Comparison of ENCODE assay signal across 7 cellular contexts in the genomic region with DNA sequence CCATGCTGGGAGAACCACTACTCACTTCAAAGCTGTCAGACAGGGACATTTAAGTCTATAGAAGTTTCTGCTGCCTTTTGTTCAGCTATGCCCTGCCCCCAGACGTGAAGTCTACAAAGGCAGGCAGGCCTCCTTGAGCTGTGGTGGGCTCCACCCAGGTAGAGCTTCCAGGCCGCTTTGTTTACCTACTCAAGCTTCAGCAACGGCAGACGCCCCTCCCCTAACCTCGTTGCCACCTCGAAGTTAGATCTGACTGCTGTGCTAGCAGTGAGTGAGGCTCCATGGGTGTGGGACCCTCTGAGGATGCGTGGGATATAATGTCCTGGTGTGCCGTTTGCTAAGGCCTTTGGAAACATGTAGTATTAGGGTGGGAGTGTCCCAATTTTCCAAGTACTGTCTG.
"Had no signal": no experiment of that assay in that cellular context is flagged by ENCODE, and none has a peak within 500 bp of the region (broad histone marks: within the 10 kb centered on the region; RNA-seq: fewer than 3 reads in every experiment).

No MANE protein-coding gene starts in this region.

- ATAC-seq: HepG2, K562 had no signal

- H3K9ac ChIP-seq: KMS-11 had no signal

- DNase-seq: IMR-90, KBM-7, KG1 had no signal

- H3K4me3 ChIP-seq: K562 had no signal

- H3K27ac ChIP-seq: HL-60, KMS-11 had no signal

- H3K4me2 ChIP-seq: KMS-11 had no signal
